ENCODE assay signal across 8 cellular contexts in the genomic region with DNA sequence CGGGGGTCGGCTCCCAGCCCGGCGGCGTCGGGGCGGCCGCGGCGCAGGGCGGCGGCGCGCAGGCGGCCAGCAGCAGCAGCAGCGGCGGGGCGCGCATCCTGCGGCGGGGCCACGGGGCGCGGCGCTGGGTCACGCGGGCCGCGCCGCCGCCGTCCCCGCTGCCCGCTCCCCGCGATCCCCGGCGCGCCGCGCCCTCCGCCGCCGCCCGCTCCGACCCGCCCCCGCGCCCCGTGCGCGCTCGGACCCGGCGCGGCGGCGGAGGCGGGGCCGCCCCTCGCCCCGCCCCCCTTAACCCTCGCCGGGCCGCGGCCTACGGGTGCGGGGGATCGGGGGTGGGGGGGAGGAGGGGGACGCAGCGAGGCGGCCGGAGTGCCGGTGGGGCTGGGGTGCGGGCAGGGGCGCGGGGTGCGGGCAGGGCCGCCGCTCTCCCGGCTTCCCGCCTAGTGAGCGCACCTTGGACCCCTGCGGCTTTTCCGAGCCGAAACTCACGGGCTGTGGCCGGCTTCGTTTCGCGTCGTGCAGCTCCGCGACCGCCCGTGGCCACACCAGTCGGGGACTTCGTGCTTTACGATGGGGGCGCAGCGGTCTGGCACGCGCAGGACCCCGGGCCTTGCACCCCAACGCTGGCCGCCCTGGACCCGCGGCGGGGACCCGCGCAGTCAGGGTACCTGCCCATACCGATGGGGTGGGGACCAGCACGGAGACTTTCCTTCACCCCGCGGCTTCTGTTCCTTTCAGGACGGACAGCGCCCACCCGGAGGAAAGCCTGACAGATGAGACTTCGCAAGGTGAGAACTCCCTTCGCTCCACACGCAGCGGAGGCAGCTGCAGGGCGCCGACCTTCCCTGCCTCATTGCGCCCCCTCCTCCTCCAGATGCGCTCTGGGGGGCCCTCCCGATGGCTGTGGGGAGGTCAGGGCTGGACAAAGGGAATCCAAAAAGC. TPM values are rescaled to one million over a fixed set of nuclear protein-coding genes. Genes with fewer than 3 reads are reported as not detected.
A peak's percentile ranks its signal among the peaks of the same experiment; 100 is the strongest.
DNase-seq lines count a peak whose midpoint lies in the region; ATAC-seq and TF ChIP-seq lines count a peak whose summit lies in the region.

A gene (minus strand): TSS at position 217 of the 942 bp plus-strand sequence. CDS start 120 bp downstream, at position 97.

- DNase-seq in AG20443 (ENCODE audit: low spot score) (peak; percentile 55), HFFc6 (no peak), cerebellar nuclear complex (lab: John Stamatoyannopoulos, UW) (no peak), NCI-H1105 treated with DMSO at 0.1 percent for 48 hours (lab: John Stamatoyannopoulos, UW) (no peak), SIG-M5 treated with dmso at 0.1 percent for 504 hours (lab: John Stamatoyannopoulos, UW; ENCODE audit: unreplicated experiment) (no peak)
- no peak for DNase-seq in central memory CD8-positive, alpha-beta T cell (ENCODE audit: low spot score in 2 of 2)
- DNase-seq in stimulated activated CD4-positive, alpha-beta T cell treated with anti-CD3 and anti-CD28 coated beads, Interleukin-12 subunit alpha, Interleukin-12 subunit beta, amount 100 ng/mL, for 4 hours, result no peak

- peaks cover 3% of the 10 kb centered on the region for H3K4me1 ChIP-seq in mesodermal cell (ENCODE audit: control insufficient read depth, insufficient read depth, low read length, poor library complexity, severe bottlenecking)

- TF ChIP-seq CTCF in HFFc6 (IDR thresholded peaks at IDR 0.05), result no peak

- WGBS in mesodermal cell (ENCODE audit: insufficient coverage in 2 of 2), 2 experiments, result 3 to 4% methylated on average over 57 to 65 of the region's 127 CpGs

- peaks cover 13% of the 10 kb centered on the region for H3K27me3 Mint-ChIP-seq in HFFc6 (ENCODE audit: insufficient read depth)
- H3K27me3 Mint-ChIP-seq in central memory CD8-positive, alpha-beta T cell, result no peaks in the 10 kb centered on the region

- H3K27ac ChIP-seq in mesodermal cell (ENCODE audit: low read depth, low read length, severe bottlenecking), result no peak within 1 kb of the TSS

- H3K4me1 Mint-ChIP-seq in HFFc6 (ENCODE audit: low read depth), result no peaks in the 10 kb centered on the region
- H3K4me1 Mint-ChIP-seq in central memory CD8-positive, alpha-beta T cell, result peaks cover 7% of the 10 kb centered on the region

- H3K27ac Mint-ChIP-seq in HFFc6, result no peak within 1 kb of the TSS
- peak within 1 kb of the TSS; percentile 60 for H3K27ac Mint-ChIP-seq in central memory CD8-positive, alpha-beta T cell (ENCODE audit: low read depth)

- peak within 1 kb of the TSS; percentile 17; the same call in 1 of the 2 replicates for H3K4me3 Mint-ChIP-seq in HFFc6
- peak within 1 kb of the TSS; percentile 78 for H3K4me3 Mint-ChIP-seq in central memory CD8-positive, alpha-beta T cell

- peak; percentile 34 for ATAC-seq in central memory CD8-positive, alpha-beta T cell (replicated peaks; ENCODE audit: extremely low read depth, poor library complexity, severe bottlenecking)

- H3K9me3 ChIP-seq in mesodermal cell (ENCODE audit: control insufficient read depth, low read length), result no peaks in the 10 kb centered on the region

- no peaks in the 10 kb centered on the region for H3K36me3 Mint-ChIP-seq in HFFc6 (ENCODE audit: low read depth)
- no peaks in the 10 kb centered on the region for H3K36me3 Mint-ChIP-seq in central memory CD8-positive, alpha-beta T cell (ENCODE audit: insufficient read depth)

- H3K36me3 ChIP-seq in mesodermal cell (ENCODE audit: control insufficient read depth, insufficient read depth, low read length), result no peaks in the 10 kb centered on the region

- peak within 1 kb of the TSS; percentile 32 for H3K4me3 ChIP-seq in mesodermal cell (ENCODE audit: extremely low read depth, insufficient read depth, low read length, poor library complexity, severe bottlenecking)

- no peaks in the 10 kb centered on the region for H3K9me3 Mint-ChIP-seq in HFFc6
- H3K9me3 Mint-ChIP-seq in central memory CD8-positive, alpha-beta T cell, result no peaks in the 10 kb centered on the region

RNA-seq across cellular contexts. Expression of the gene that starts here (rescaled TPM):
- total RNA-seq in HFFc6 (2021; fragmentation: NEBNext Ultra II Directional; extraction: Animal tissue kit (Norgen Biotek cat#: 25700)), result 1 to 10 TPM; 1.6 to 4.0 (median 2.0) TPM
- polyA plus RNA-seq in mesodermal cell (2013, experiment 1 of 2), result 4.2 TPM
- polyA plus RNA-seq in mesodermal cell (2013, experiment 2 of 2), result 4.1 TPM
